1 cellular context compared by ENCODE assay signal in the genomic region with DNA sequence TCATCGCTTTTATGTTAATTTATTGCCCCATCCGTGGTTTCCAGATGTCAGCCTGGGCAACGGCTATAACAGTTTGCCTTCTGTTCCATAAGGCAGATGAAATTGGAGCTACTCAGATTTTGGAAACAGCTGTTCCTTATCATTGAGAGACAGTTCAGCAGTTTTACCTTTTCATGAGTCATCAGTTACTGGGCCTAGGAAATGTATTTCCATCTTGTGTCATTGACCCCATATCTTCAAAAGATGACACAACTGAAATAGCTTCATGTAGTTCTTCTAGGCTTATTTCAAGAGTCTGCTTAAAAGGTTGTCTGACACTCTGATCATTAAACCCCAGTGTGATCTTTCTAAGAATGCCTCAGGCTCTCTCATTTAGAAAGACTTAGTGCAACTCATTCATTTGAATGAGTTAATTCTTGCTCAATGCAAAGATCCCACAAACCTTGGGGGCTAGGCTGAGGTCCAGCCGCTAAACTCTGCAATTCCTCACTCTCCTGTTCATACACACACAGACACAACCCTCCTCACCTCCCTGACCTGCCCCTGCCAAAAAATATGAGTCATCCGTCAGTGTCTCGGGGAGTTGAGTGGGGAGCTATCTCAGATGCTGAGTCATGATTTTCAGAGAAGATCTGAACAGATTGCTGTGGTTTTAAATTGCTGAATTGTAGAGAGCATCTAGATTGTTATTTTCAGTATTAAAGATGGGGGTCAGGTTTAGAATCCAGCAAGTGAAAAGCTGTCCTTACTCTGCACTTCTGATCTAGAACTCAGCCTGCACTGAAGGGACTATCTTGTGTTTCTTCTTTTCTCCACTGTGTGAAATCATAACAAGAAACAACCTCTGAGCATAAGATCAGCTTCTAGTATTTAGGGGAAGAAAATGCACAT.
TF ChIP-seq lines count a peak whose summit lies in the region.

No MANE protein-coding gene starts in this region.

TF ChIP-seq in K562, 482 proteins besides CTCF, POLR2A, EP300 and RAD21 (continued from another document and continues in another):
- TF ChIP-seq, protein P1, sequence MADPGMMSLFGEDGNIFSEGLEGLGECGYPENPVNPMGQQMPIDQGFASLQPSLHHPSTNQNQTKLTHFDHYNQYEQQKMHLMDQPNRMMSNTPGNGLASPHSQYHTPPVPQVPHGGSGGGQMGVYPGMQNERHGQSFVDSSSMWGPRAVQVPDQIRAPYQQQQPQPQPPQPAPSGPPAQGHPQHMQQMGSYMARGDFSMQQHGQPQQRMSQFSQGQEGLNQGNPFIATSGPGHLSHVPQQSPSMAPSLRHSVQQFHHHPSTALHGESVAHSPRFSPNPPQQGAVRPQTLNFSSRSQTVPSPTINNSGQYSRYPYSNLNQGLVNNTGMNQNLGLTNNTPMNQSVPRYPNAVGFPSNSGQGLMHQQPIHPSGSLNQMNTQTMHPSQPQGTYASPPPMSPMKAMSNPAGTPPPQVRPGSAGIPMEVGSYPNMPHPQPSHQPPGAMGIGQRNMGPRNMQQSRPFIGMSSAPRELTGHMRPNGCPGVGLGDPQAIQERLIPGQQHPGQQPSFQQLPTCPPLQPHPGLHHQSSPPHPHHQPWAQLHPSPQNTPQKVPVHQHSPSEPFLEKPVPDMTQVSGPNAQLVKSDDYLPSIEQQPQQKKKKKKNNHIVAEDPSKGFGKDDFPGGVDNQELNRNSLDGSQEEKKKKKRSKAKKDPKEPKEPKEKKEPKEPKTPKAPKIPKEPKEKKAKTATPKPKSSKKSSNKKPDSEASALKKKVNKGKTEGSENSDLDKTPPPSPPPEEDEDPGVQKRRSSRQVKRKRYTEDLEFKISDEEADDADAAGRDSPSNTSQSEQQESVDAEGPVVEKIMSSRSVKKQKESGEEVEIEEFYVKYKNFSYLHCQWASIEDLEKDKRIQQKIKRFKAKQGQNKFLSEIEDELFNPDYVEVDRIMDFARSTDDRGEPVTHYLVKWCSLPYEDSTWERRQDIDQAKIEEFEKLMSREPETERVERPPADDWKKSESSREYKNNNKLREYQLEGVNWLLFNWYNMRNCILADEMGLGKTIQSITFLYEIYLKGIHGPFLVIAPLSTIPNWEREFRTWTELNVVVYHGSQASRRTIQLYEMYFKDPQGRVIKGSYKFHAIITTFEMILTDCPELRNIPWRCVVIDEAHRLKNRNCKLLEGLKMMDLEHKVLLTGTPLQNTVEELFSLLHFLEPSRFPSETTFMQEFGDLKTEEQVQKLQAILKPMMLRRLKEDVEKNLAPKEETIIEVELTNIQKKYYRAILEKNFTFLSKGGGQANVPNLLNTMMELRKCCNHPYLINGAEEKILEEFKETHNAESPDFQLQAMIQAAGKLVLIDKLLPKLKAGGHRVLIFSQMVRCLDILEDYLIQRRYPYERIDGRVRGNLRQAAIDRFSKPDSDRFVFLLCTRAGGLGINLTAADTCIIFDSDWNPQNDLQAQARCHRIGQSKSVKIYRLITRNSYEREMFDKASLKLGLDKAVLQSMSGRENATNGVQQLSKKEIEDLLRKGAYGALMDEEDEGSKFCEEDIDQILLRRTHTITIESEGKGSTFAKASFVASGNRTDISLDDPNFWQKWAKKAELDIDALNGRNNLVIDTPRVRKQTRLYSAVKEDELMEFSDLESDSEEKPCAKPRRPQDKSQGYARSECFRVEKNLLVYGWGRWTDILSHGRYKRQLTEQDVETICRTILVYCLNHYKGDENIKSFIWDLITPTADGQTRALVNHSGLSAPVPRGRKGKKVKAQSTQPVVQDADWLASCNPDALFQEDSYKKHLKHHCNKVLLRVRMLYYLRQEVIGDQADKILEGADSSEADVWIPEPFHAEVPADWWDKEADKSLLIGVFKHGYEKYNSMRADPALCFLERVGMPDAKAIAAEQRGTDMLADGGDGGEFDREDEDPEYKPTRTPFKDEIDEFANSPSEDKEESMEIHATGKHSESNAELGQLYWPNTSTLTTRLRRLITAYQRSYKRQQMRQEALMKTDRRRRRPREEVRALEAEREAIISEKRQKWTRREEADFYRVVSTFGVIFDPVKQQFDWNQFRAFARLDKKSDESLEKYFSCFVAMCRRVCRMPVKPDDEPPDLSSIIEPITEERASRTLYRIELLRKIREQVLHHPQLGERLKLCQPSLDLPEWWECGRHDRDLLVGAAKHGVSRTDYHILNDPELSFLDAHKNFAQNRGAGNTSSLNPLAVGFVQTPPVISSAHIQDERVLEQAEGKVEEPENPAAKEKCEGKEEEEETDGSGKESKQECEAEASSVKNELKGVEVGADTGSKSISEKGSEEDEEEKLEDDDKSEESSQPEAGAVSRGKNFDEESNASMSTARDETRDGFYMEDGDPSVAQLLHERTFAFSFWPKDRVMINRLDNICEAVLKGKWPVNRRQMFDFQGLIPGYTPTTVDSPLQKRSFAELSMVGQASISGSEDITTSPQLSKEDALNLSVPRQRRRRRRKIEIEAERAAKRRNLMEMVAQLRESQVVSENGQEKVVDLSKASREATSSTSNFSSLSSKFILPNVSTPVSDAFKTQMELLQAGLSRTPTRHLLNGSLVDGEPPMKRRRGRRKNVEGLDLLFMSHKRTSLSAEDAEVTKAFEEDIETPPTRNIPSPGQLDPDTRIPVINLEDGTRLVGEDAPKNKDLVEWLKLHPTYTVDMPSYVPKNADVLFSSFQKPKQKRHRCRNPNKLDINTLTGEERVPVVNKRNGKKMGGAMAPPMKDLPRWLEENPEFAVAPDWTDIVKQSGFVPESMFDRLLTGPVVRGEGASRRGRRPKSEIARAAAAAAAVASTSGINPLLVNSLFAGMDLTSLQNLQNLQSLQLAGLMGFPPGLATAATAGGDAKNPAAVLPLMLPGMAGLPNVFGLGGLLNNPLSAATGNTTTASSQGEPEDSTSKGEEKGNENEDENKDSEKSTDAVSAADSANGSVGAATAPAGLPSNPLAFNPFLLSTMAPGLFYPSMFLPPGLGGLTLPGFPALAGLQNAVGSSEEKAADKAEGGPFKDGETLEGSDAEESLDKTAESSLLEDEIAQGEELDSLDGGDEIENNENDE (IDR thresholded peaks at IDR 0.05; ENCODE audit: low read depth, low read length): no peak
- TF ChIP-seq TEAD4 (IDR thresholded peaks at IDR 0.05; ENCODE audit: low read length) (peak; percentile 97), TEAD4 (CRISPR knock-in tag; IDR thresholded peaks at IDR 0.05; ENCODE audit: borderline replicate concordance) (no peak), ZNF561 (CRISPR knock-in tag; conservative IDR thresholded peaks at IDR 0.05) (no peak), ARNT (IDR thresholded peaks at IDR 0.05) (peak in 1 of 2 experiments; percentile 70; a peak in 1 of 4 replicates), ZNF512 (tag; IDR thresholded peaks at IDR 0.05) (no peak), ZNF76 (CRISPR knock-in tag; IDR thresholded peaks at IDR 0.05; ENCODE audit: borderline replicate concordance) (no peak), ZBTB8A (IDR thresholded peaks at IDR 0.05; ENCODE audit: partially characterized antibody) (no peak), HDAC2 (IDR thresholded peaks at IDR 0.05) (peak; percentile 83), ZNF696 (CRISPR knock-in tag; conservative IDR thresholded peaks at IDR 0.05) (no peak), STAT5B (CRISPR knock-in tag; IDR thresholded peaks at IDR 0.05) (no peak), ZNF668 (CRISPR knock-in tag; IDR thresholded peaks at IDR 0.05) (no peak), U2AF2 (optimal IDR thresholded peaks at IDR 0.05; ENCODE audit: low read depth, low read length) (no peak), SNAPC5 (CRISPR knock-in tag; IDR thresholded peaks at IDR 0.05) (no peak), PPARD (CRISPR knock-in tag; IDR thresholded peaks at IDR 0.05) (no peak), POLR2H (tag; IDR thresholded peaks at IDR 0.05; ENCODE audit: low read depth) (no peak), FOXM1 (IDR thresholded peaks at IDR 0.05; ENCODE audit: low read depth) (peak; percentile 70), FOXM1 (CRISPR knock-in tag; IDR thresholded peaks at IDR 0.05; ENCODE audit: low read depth) (no peak), ZNF584 (CRISPR knock-in tag; IDR thresholded peaks at IDR 0.05; ENCODE audit: low read depth) (peak; percentile 34; the same call in 1 of the 2 replicates), ZNF347 (CRISPR knock-in tag; IDR thresholded peaks at IDR 0.05; ENCODE audit: low read depth) (no peak), NELFE (IDR thresholded peaks at IDR 0.05; ENCODE audit: insufficient read depth, insufficient read length) (no peak), SMARCC2 (IDR thresholded peaks at IDR 0.05; ENCODE audit: low read depth) (peak; percentile 94), CTBP1 (IDR thresholded peaks at IDR 0.05; ENCODE audit: borderline replicate concordance) (peak; percentile 83), BRD9 (IDR thresholded peaks at IDR 0.05; ENCODE audit: low read depth, partially characterized antibody) (no peak), CAMTA2 (CRISPR knock-in tag; conservative IDR thresholded peaks at IDR 0.05) (no peak), ZNF124 (CRISPR knock-in tag; IDR thresholded peaks at IDR 0.05) (no peak)
- TF ChIP-seq, protein P2, sequence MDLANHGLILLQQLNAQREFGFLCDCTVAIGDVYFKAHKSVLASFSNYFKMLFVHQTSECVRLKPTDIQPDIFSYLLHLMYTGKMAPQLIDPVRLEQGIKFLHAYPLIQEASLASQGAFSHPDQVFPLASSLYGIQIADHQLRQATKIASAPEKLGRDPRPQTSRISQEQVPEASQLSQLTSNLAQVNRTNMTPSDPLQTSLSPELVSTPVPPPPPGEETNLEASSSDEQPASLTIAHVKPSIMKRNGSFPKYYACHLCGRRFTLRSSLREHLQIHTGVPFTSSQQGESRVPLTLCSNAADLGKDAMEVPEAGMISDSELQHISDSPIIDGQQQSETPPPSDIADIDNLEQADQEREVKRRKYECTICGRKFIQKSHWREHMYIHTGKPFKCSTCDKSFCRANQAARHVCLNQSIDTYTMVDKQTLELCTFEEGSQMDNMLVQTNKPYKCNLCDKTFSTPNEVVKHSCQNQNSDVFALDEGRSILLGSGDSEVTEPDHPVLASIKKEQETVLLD (IDR thresholded peaks at IDR 0.05): no peak; the same call in 1 of the 2 replicates
- TF ChIP-seq, protein P3, sequence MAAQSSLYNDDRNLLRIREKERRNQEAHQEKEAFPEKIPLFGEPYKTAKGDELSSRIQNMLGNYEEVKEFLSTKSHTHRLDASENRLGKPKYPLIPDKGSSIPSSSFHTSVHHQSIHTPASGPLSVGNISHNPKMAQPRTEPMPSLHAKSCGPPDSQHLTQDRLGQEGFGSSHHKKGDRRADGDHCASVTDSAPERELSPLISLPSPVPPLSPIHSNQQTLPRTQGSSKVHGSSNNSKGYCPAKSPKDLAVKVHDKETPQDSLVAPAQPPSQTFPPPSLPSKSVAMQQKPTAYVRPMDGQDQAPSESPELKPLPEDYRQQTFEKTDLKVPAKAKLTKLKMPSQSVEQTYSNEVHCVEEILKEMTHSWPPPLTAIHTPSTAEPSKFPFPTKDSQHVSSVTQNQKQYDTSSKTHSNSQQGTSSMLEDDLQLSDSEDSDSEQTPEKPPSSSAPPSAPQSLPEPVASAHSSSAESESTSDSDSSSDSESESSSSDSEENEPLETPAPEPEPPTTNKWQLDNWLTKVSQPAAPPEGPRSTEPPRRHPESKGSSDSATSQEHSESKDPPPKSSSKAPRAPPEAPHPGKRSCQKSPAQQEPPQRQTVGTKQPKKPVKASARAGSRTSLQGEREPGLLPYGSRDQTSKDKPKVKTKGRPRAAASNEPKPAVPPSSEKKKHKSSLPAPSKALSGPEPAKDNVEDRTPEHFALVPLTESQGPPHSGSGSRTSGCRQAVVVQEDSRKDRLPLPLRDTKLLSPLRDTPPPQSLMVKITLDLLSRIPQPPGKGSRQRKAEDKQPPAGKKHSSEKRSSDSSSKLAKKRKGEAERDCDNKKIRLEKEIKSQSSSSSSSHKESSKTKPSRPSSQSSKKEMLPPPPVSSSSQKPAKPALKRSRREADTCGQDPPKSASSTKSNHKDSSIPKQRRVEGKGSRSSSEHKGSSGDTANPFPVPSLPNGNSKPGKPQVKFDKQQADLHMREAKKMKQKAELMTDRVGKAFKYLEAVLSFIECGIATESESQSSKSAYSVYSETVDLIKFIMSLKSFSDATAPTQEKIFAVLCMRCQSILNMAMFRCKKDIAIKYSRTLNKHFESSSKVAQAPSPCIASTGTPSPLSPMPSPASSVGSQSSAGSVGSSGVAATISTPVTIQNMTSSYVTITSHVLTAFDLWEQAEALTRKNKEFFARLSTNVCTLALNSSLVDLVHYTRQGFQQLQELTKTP (IDR thresholded peaks at IDR 0.05; ENCODE audit: low read depth in 1 of 2, partially characterized antibody in 2 of 2): peak in 1 of 2 experiments; percentile 46
- TF ChIP-seq, protein P4, sequence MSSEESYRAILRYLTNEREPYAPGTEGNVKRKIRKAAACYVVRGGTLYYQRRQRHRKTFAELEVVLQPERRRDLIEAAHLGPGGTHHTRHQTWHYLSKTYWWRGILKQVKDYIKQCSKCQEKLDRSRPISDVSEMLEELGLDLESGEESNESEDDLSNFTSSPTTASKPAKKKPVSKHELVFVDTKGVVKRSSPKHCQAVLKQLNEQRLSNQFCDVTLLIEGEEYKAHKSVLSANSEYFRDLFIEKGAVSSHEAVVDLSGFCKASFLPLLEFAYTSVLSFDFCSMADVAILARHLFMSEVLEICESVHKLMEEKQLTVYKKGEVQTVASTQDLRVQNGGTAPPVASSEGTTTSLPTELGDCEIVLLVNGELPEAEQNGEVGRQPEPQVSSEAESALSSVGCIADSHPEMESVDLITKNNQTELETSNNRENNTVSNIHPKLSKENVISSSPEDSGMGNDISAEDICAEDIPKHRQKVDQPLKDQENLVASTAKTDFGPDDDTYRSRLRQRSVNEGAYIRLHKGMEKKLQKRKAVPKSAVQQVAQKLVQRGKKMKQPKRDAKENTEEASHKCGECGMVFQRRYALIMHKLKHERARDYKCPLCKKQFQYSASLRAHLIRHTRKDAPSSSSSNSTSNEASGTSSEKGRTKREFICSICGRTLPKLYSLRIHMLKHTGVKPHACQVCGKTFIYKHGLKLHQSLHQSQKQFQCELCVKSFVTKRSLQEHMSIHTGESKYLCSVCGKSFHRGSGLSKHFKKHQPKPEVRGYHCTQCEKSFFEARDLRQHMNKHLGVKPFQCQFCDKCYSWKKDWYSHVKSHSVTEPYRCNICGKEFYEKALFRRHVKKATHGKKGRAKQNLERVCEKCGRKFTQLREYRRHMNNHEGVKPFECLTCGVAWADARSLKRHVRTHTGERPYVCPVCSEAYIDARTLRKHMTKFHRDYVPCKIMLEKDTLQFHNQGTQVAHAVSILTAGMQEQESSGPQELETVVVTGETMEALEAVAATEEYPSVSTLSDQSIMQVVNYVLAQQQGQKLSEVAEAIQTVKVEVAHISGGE (CRISPR knock-in tag; IDR thresholded peaks at IDR 0.05): 0 out of 6 replicates have a peak, but pooled peaks of 1 of the 3 experiments have one; percentile 46
- TF ChIP-seq, protein P5, sequence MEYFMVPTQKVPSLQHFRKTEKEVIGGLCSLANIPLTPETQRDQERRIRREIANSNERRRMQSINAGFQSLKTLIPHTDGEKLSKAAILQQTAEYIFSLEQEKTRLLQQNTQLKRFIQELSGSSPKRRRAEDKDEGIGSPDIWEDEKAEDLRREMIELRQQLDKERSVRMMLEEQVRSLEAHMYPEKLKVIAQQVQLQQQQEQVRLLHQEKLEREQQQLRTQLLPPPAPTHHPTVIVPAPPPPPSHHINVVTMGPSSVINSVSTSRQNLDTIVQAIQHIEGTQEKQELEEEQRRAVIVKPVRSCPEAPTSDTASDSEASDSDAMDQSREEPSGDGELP (CRISPR knock-in tag; IDR thresholded peaks at IDR 0.05; ENCODE audit: borderline replicate concordance): peak; percentile 96
